ENCODE assay signal across 8 cellular contexts in genomic region chr11:47552086-47552580, GRCh38. TPM values are rescaled to one million over a fixed set of nuclear protein-coding genes. Genes with fewer than 3 reads are reported as not detected.
DNase-seq lines count a peak whose midpoint lies in the region; ATAC-seq, FAIRE-seq and TF ChIP-seq lines count a peak whose summit lies in the region.

No MANE protein-coding gene starts in this region.

- peak overlapping the region; percentile 97 for H3K27ac Mint-ChIP-seq in stimulated activated effector memory CD8-positive, alpha-beta T cell treated with anti-CD3 and anti-CD28 coated beads, Interleukin-12 subunit alpha, Interleukin-12 subunit beta, amount 100 ng/mL, for 72 hours

- 2% methylated on average over 15 of the region's 23 CpGs for WGBS in mammary epithelial cell (ENCODE audit: low coverage, missing lambda C conversion rate)

- peaks cover 61% of the 10 kb centered on the region for H3K79me2 ChIP-seq in mammary epithelial cell (ENCODE audit: insufficient read depth, low read length)

- no peaks in the 10 kb centered on the region for H3K9me3 Mint-ChIP-seq in stimulated activated effector memory CD8-positive, alpha-beta T cell treated with anti-CD3 and anti-CD28 coated beads, Interleukin-12 subunit alpha, Interleukin-12 subunit beta, amount 100 ng/mL, for 72 hours

- H3K9ac ChIP-seq in mammary epithelial cell (ENCODE audit: insufficient read depth, low read length): peak overlapping the region; percentile 91
- H3K9ac ChIP-seq in kidney (ENCODE audit: low read length in 2 of 2): peak overlapping the region; percentile 89 to 95

- no peak for FAIRE-seq in H54 (lab: Jason Lieb, UNC)
- no peak for FAIRE-seq in kidney (lab: Jason Lieb, UNC)

- dilution Hi-C loops in mammary epithelial cell (cut with HindIII; ENCODE audit: low sequenced_read_pairs): no loop called here

- H3K4me3 ChIP-seq in Panc1 (ENCODE audit: low read depth in 2 of 2, low read length in 2 of 2) (peak overlapping the region; percentile 75 to 97), mammary epithelial cell (replicated peaks in 1 of 3; ENCODE audit: insufficient read depth in 1 of 3, low read depth in 2 of 3, low read length in 3 of 3) (peak overlapping the region; percentile 74 to 93 (median 91)), kidney (ENCODE audit: low read length in 2 of 2) (peak overlapping the region; percentile 58 to 92)

- peaks cover 19% of the 10 kb centered on the region for H3K4me1 ChIP-seq in Panc1 (ENCODE audit: control insufficient read depth, insufficient read depth, low read length)
- H3K4me1 ChIP-seq in mammary epithelial cell (ENCODE audit: insufficient read depth, low read length): peaks cover 18% of the 10 kb centered on the region
- peaks cover 9 to 17% of the 10 kb centered on the region in 2 donors for H3K4me1 ChIP-seq in kidney (ENCODE audit: control insufficient read depth in 1 of 2, insufficient read depth in 1 of 2, low read depth in 1 of 2, low read length in 2 of 2)

- POLR2A ChIA-PET in Panc1 (lab: Charles Lee): interaction anchor here (0.7 kb wide), 2 partner anchors 16 to 59 kb away, joined by 7 to 11 read pairs; no protein-coding TSS in a partner anchor

- in situ Hi-C loops in Panc1 (cut with HindIII; ENCODE audit: low pct_unique_long_range_greater_than_20kb, low sequenced_read_pairs) (no loop called here), mammary epithelial cell (cut with MboI; ENCODE audit: low sequenced_read_pairs in 2 of 2) (no loop called here)

- peaks cover 49% of the 10 kb centered on the region for H3K36me3 Mint-ChIP-seq in stimulated activated effector memory CD8-positive, alpha-beta T cell treated with anti-CD3 and anti-CD28 coated beads, Interleukin-12 subunit alpha, Interleukin-12 subunit beta, amount 100 ng/mL, for 72 hours

- H4K20me1 ChIP-seq in mammary epithelial cell (ENCODE audit: insufficient read depth, low read length): no peaks in the 10 kb centered on the region

- H3K27ac ChIP-seq in Panc1 (ENCODE audit: low read length): peak overlapping the region; percentile 98
- peak overlapping the region; percentile 79 for H3K27ac ChIP-seq in mammary epithelial cell (ENCODE audit: insufficient read depth, low read depth, low read length)
- H3K27ac ChIP-seq in kidney (ENCODE audit: low read depth in 2 of 2, low read length in 2 of 2): peak overlapping the region; percentile 69 to 93

- peak; percentile 18 for DNase-seq in DMS79 (lab: John Stamatoyannopoulos, UW)
- DNase-seq in H54 (ENCODE audit: insufficient read length, low spot score): no peak
- DNase-seq in Panc1 (ENCODE audit: low read depth, low spot score): no peak
- DNase-seq in mammary epithelial cell: peak; percentile 51
- DNase-seq in kidney: peak; percentile 83
- no peak for DNase-seq in stimulated activated effector memory CD8-positive, alpha-beta T cell treated with anti-CD3 and anti-CD28 coated beads, Interleukin-12 subunit alpha, Interleukin-12 subunit beta, amount 100 ng/mL, for 72 hours (ENCODE audit: low spot score in 2 of 2)
- no peak for DNase-seq in NCI-H774 (lab: John Stamatoyannopoulos, UW)

- peaks cover 40% of the 10 kb centered on the region for H3K4me1 Mint-ChIP-seq in stimulated activated effector memory CD8-positive, alpha-beta T cell treated with anti-CD3 and anti-CD28 coated beads, Interleukin-12 subunit alpha, Interleukin-12 subunit beta, amount 100 ng/mL, for 72 hours

- H3K4me3 Mint-ChIP-seq in stimulated activated effector memory CD8-positive, alpha-beta T cell treated with anti-CD3 and anti-CD28 coated beads, Interleukin-12 subunit alpha, Interleukin-12 subunit beta, amount 100 ng/mL, for 72 hours: peak overlapping the region; percentile 99

- no TSS peak for BruUV-seq in Panc1 (replicated peaks; lab: Mats Ljungman, UMichigan)
- BruUV-seq in mammary epithelial cell (replicated peaks; lab: Mats Ljungman, UMichigan): no TSS peak

- ATAC-seq in Panc1: peak; percentile 31
- peak; percentile 1 for ATAC-seq in stimulated activated effector memory CD8-positive, alpha-beta T cell treated with anti-CD3 and anti-CD28 coated beads, Interleukin-12 subunit alpha, Interleukin-12 subunit beta, amount 100 ng/mL, for 72 hours
- ATAC-seq in HG03460 (IDR thresholded peaks at IDR 0.05; ENCODE audit: unreplicated experiment): no peak

- peaks cover 15% of the 10 kb centered on the region for H3K36me3 ChIP-seq in Panc1 (ENCODE audit: control insufficient read depth, insufficient read depth, low read length)
- H3K36me3 ChIP-seq in mammary epithelial cell (ENCODE audit: insufficient read depth, low read length): peaks cover 7% of the 10 kb centered on the region
- no peaks in the 10 kb centered on the region for H3K36me3 ChIP-seq in kidney (ENCODE audit: control insufficient read depth in 1 of 2, insufficient read depth in 2 of 2, low read length in 2 of 2)

- intact Hi-C loops in Panc1 (cut with micrococcal nuclease; ENCODE audit: unreplicated experiment): no loop called here
- intact Hi-C loops in mammary epithelial cell (cut with micrococcal nuclease): loop anchor here (2.0 to 5.0 kb wide), 3 partner anchors 13 to 40 kb away; no protein-coding TSS in a partner anchor
- intact Hi-C loops in kidney (cut with DNase I): no loop called here

- H3K27me3 ChIP-seq in Panc1 (ENCODE audit: control insufficient read depth, insufficient read depth, low read length): no peaks in the 10 kb centered on the region
- H3K27me3 ChIP-seq in mammary epithelial cell (ENCODE audit: insufficient read depth, low read length): no peaks in the 10 kb centered on the region

- H3K9me3 ChIP-seq in Panc1 (ENCODE audit: control insufficient read depth, insufficient read depth, low read depth, low read length): no peaks in the 10 kb centered on the region
- no peaks in the 10 kb centered on the region for H3K9me3 ChIP-seq in mammary epithelial cell (replicated peaks; ENCODE audit: insufficient read depth, low read length)
- H3K9me3 ChIP-seq in kidney (ENCODE audit: control insufficient read depth in 1 of 2, low read length in 2 of 2): no peaks in the 10 kb centered on the region

- H2AFZ ChIP-seq in mammary epithelial cell (ENCODE audit: low read depth, low read length): peak overlapping the region; percentile 94

- CTCF ChIA-PET in Panc1 (lab: Charles Lee) (interaction anchor here (0.7 kb wide), 2 partner anchors 30 to 170 kb away, joined by 8 to 11 read pairs; no protein-coding TSS in a partner anchor), mammary epithelial cell (lab: Charles Lee; ENCODE audit: low non-redundant PET) (no interaction called here)

- peak overlapping the region; percentile 81 for H3K4me2 ChIP-seq in mammary epithelial cell (ENCODE audit: insufficient read depth, low read depth, low read length)

- TF ChIP-seq CTCF in Panc1 (IDR thresholded peaks at IDR 0.05) (no peak), mammary epithelial cell (conservative IDR thresholded peaks at IDR 0.05 in 1 of 2, IDR thresholded peaks at IDR 0.05 in 1 of 2; ENCODE audit: extremely low read depth in 1 of 2, insufficient read depth in 1 of 2, low read depth in 1 of 2, low read length in 2 of 2) (no peak), kidney (IDR thresholded peaks at IDR 0.05; ENCODE audit: borderline replicate concordance, extremely low read depth, insufficient read depth) (no peak)

- 0 out of 2 replicates have a peak, but pooled peaks have one; percentile 11 for TF ChIP-seq POLR2A in H54 (IDR thresholded peaks at IDR 0.05; ENCODE audit: low read depth, low read length)

RNA-seq across cellular contexts. Expression of gene CELF1, which starts 0.8 kb away (rescaled TPM):
- total RNA-seq in Panc1 (2021; ENCODE audit: unreplicated experiment) (160 TPM), mammary epithelial cell (100 to 1,000 TPM; 113 to 129 TPM), kidney (115 TPM)
- 42.5 TPM for polyA plus RNA-seq in Panc1 (2012; ENCODE audit: insufficient read length)
- polyA plus RNA-seq in mammary epithelial cell (75.6 TPM), kidney (ENCODE audit: insufficient read depth, low read depth, low replicate concordance) (30.8 TPM)
- polyA minus RNA-seq in mammary epithelial cell: 96.1 TPM

RNA-seq across cellular contexts. Expression of gene PTPMT1, which starts 13.3 kb away (rescaled TPM):
- total RNA-seq in Panc1 (2021; ENCODE audit: unreplicated experiment): 81.0 TPM
- 118 TPM for polyA plus RNA-seq in Panc1 (2012; ENCODE audit: insufficient read length)
- 10 to 100 TPM; 57.2 to 65.3 TPM for total RNA-seq in mammary epithelial cell
- 64.3 TPM for polyA plus RNA-seq in mammary epithelial cell
- polyA minus RNA-seq in mammary epithelial cell: 24.5 TPM
- total RNA-seq in kidney: 34.6 TPM
- polyA plus RNA-seq in kidney (ENCODE audit: insufficient read depth, low read depth, low replicate concordance): 90.3 TPM

RNA-seq across cellular contexts. Expression of gene KBTBD4, which starts 26.6 kb away (rescaled TPM):
- total RNA-seq in Panc1 (2021; ENCODE audit: unreplicated experiment) (23.2 TPM), mammary epithelial cell (10 to 100 TPM; 12.2 to 17.8 TPM), kidney (20.1 TPM)
- polyA plus RNA-seq in Panc1 (2012; ENCODE audit: insufficient read length): 24.7 TPM
- polyA plus RNA-seq in mammary epithelial cell (19.4 TPM), kidney (ENCODE audit: insufficient read depth, low read depth, low replicate concordance) (16.7 TPM)
- 16.9 TPM for polyA minus RNA-seq in mammary epithelial cell

RNA-seq across cellular contexts. Expression of gene NDUFS3, which starts 26.7 kb away (rescaled TPM):
- 135 TPM for total RNA-seq in Panc1 (2021; ENCODE audit: unreplicated experiment)
- polyA plus RNA-seq in Panc1 (2012; ENCODE audit: insufficient read length): 135 TPM
- 10 to 100 TPM; 30.5 to 87.0 TPM for total RNA-seq in mammary epithelial cell
- 256 TPM for polyA plus RNA-seq in mammary epithelial cell
- 57.8 TPM for polyA minus RNA-seq in mammary epithelial cell
- total RNA-seq in kidney: 85.8 TPM
- 368 TPM for polyA plus RNA-seq in kidney (ENCODE audit: insufficient read depth, low read depth, low replicate concordance)

RNA-seq across cellular contexts. Expression of gene FAM180B, which starts 34.3 kb away (rescaled TPM):
- total RNA-seq in Panc1 (2021; ENCODE audit: unreplicated experiment) (not detected), mammary epithelial cell (not detected), kidney (not detected)
- polyA plus RNA-seq in Panc1 (2012; ENCODE audit: insufficient read length): not detected
- polyA plus RNA-seq in mammary epithelial cell (not detected), kidney (ENCODE audit: insufficient read depth, low read depth, low replicate concordance) (not detected)
- polyA minus RNA-seq in mammary epithelial cell: not detected

Comparison
In these comparisons a context has a peak if more than half of its experiments do, and no peak if none do; other contexts are left out.
1. DNase-seq: peak in DMS79 (single experiment), mammary epithelial cell (single experiment) and kidney (single experiment); none in H54 (single experiment), Panc1 (single experiment), stimulated activated effector memory CD8-positive, alpha-beta T cell treated with anti-CD3 and anti-CD28 coated beads, Interleukin-12 subunit alpha, Interleukin-12 subunit beta, amount 100 ng/mL, for 72 hours (0 of 2) and NCI-H774 (single experiment).
2. Peak in every context shown above with its lines, with median percentiles within 50 percentile points of each other: H3K27ac ChIP-seq and H3K4me3 ChIP-seq.